ENCODE assay signal across 8 cellular contexts in the genomic region with DNA sequence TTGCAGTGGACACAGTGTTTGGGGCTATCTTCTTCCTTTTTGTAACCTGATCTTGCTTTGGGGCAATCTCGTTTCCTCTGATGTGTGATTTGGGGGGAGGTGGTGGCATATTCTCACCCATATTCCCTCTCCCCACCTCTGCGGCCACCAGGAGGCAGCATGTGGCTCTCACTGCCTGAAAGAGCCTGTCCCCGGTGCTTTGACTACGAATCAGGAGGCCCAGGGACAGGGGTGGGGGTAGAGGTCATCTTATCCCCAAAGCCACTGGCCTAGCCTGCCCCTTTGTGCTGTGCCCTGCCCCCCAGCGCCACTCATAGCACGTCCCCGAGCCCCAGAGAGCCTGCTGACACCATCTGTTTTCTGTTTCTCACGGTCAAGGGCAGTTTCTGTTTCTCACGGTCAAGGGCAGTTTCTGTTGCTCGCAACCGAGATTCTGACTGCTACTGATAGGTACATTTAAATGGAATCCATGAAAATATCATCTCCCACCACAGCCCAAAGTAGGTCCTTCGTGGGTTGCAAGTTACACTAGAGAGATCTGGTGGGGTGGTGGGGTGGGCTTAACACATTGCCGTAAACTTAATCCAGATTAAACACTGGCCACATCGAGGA. TPM values are rescaled to one million over a fixed set of nuclear protein-coding genes. Genes with fewer than 3 reads are reported as not detected.
DNase-seq lines count a peak whose midpoint lies in the region; ATAC-seq and TF ChIP-seq lines count a peak whose summit lies in the region.

No MANE protein-coding gene starts in this region.

- POLR2A ChIA-PET in CD4-positive, alpha-beta memory T cell (lab: Charles Lee; ENCODE audit: partially characterized antibody) = interaction anchor here (1.6 to 2.0 kb wide), 2 partner anchors 28 to 30 kb away, joined by 4 to 6 read pairs; a partner anchor contains a TSS

- H3K27me3 ChIP-seq in CD4-positive, alpha-beta memory T cell (ENCODE audit: insufficient read depth, low read length) = no peaks in the 10 kb centered on the region
- H3K27me3 ChIP-seq in psoas muscle (ENCODE audit: insufficient read depth in 3 of 3, low read length in 2 of 3) = no peaks in the 10 kb centered on the region

- peak overlapping the region in 3 of 8 donors; percentile 17 to 18 (median 17) for H3K4me3 Mint-ChIP-seq in CD4-positive, alpha-beta memory T cell

- intact Hi-C loops in CD4-positive, alpha-beta memory T cell (cut with micrococcal nuclease) = loop anchor here (1.0 kb wide), 2 partner anchors 31 to 80 kb away; no protein-coding TSS in a partner anchor
- intact Hi-C loops in psoas muscle (cut with DNase I) = no loop called here

- CTCF ChIA-PET in CD4-positive, alpha-beta memory T cell (lab: Charles Lee; ENCODE audit: partially characterized antibody) = interaction anchor here (0.7 to 3.7 kb wide), 3 partner anchors 28 to 79 kb away, joined by 3 to 21 read pairs (median 7); a partner anchor contains a TSS

- peaks cover 0 to 2% of the 10 kb centered on the region in 2 donors for H3K27me3 Mint-ChIP-seq in CD4-positive, alpha-beta memory T cell

- H3K36me3 Mint-ChIP-seq in CD4-positive, alpha-beta memory T cell = no peaks in the 10 kb centered on the region

- TF ChIP-seq CTCF in psoas muscle (IDR thresholded peaks at IDR 0.05) = peak; percentile 29

- peaks cover 8% of the 10 kb centered on the region for H3K4me1 ChIP-seq in CD4-positive, alpha-beta memory T cell (ENCODE audit: insufficient read depth, low read length)
- H3K4me1 ChIP-seq in psoas muscle = peaks cover 15% of the 10 kb centered on the region

- ATAC-seq in GM21367 (IDR thresholded peaks at IDR 0.05; ENCODE audit: unreplicated experiment) (peak; percentile 68), psoas muscle (peak; percentile 43 to 80 (median 76))

- DNase-seq in CD4-positive, alpha-beta memory T cell = peak; percentile 41 to 54 (median 49)
- DNase-seq in NCI-H2107 (lab: John Stamatoyannopoulos, UW) (peak; percentile 7), activated T-cell treated with anti-CD3 and anti-CD28 coated beads for 48 hours (ENCODE audit: low read depth) (peak; percentile 37), germinal center (ENCODE audit: low spot score) (peak; percentile 64), psoas muscle (peak; percentile 36 to 63), middle frontal gyrus (ENCODE audit: extremely low spot score, low spot score) (no peak), NCI-H2227 treated with DMSO at 0.1 percent for 48 hours (lab: John Stamatoyannopoulos, UW) (no peak)

- peak overlapping the region in 4 of 7 donors; percentile 37 to 81 (median 72) for H3K27ac Mint-ChIP-seq in CD4-positive, alpha-beta memory T cell

- no peaks in the 10 kb centered on the region for H3K9me3 Mint-ChIP-seq in CD4-positive, alpha-beta memory T cell

- H3K4me3 ChIP-seq in CD4-positive, alpha-beta memory T cell (ENCODE audit: low read length in 2 of 2) = no peak overlapping the region
- H3K4me3 ChIP-seq in psoas muscle = peak overlapping the region; percentile 28

- WGBS in psoas muscle, 3 donors = 23 to 41% (median 26%) methylated on average over 14 of the region's 14 CpGs

- no peaks in the 10 kb centered on the region for H3K9me3 ChIP-seq in CD4-positive, alpha-beta memory T cell (ENCODE audit: control insufficient read depth in 1 of 2, low read length in 2 of 2)
- no peaks in the 10 kb centered on the region for H3K9me3 ChIP-seq in psoas muscle

- H3K36me3 ChIP-seq in CD4-positive, alpha-beta memory T cell (ENCODE audit: insufficient read depth, low read length) = no peaks in the 10 kb centered on the region
- no peaks in the 10 kb centered on the region for H3K36me3 ChIP-seq in psoas muscle (ENCODE audit: insufficient read depth in 1 of 2, low read depth in 1 of 2)

- H3K4me1 Mint-ChIP-seq in CD4-positive, alpha-beta memory T cell = peaks cover 0 to 6% (median 4%) of the 10 kb centered on the region in 4 donors

- H3K27ac ChIP-seq in CD4-positive, alpha-beta memory T cell (ENCODE audit: low read depth, low read length) = no peak overlapping the region
- H3K27ac ChIP-seq in psoas muscle = no peak overlapping the region

RNA-seq across cellular contexts. Expression of a gene that starts 28.2 kb away (rescaled TPM):
- total RNA-seq in CD4-positive, alpha-beta memory T cell = 10 to 100 TPM in 1 of 2 experiments, 1 to 10 TPM in 1; 8.7 to 10.2 TPM
- polyA plus RNA-seq in CD4-positive, alpha-beta memory T cell = 10 to 100 TPM; 15.0 to 19.3 TPM
- total RNA-seq in psoas muscle = 100 to 1,000 TPM; 129 to 210 (median 183) TPM
- 100 to 1,000 TPM in 2 of 3 donors, 10 to 100 TPM in 1; 99.3 to 237 (median 221) TPM for polyA plus RNA-seq in psoas muscle

RNA-seq across cellular contexts. Expression of a gene that starts 37.5 kb away (rescaled TPM):
- total RNA-seq in CD4-positive, alpha-beta memory T cell = not detected
- not detected for polyA plus RNA-seq in CD4-positive, alpha-beta memory T cell
- not detected for total RNA-seq in psoas muscle
- polyA plus RNA-seq in psoas muscle = under 1 TPM in 1 of 3 donors, not detected in 2; 0.04 TPM

Comparison
In these comparisons a context has a peak if more than half of its experiments do, and no peak if none do; other contexts are left out.
1. DNase-seq: peak in CD4-positive, alpha-beta memory T cell (5 of 5), NCI-H2107 (single experiment), activated T-cell treated with anti-CD3 and anti-CD28 coated beads for 48 hours (single experiment), germinal center (single experiment) and psoas muscle (2 of 2); none in middle frontal gyrus (single experiment) and NCI-H2227 treated with DMSO at 0.1 percent for 48 hours (single experiment).
2. RNA of a gene that starts 28.2 kb away (total RNA-seq): 129 to 210 TPM in psoas muscle; 8.7 to 10.2 TPM in CD4-positive, alpha-beta memory T cell; every median in the first group is over 10 times any median in the second.